ENCODE assay signal across 1 cellular context in the genomic region with DNA sequence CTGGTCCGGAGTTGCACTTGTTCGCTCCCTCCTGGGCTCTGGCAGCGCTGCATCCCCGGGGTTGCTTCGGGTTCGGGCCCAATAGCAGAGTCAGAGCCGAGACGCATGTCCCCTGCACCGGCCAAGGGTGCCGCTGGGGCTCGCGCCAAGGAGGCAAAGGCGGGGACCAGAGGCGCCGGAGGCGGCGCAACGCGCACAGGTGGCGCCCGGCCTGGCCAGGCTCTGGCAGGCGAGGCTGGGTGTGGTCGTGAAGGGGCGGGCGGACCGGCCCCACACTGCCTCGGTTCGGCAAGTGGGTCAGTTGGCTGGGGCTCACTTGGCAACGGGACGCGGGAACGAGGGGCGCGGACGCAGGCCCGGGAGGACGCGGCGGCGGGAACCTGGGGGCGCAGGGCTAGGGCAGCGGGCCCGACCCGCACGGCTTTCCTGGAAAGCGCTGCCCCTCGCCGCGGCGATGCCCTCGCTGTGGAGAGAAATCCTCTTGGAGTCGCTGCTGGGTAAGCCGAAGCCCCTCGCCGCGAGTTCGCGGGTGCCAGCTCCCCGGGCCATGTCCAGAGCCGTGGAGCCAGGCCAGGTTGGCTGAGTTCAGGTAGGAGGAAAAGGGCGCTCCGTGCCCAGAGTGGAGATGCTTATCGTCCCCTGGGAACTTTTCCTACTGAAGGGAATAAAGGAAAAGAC.
TF ChIP-seq lines count a peak whose summit lies in the region.

A gene (plus strand): TSS at position 300 of the 678 bp plus-strand sequence. CDS start 155 bp downstream, at position 455.

TF ChIP-seq in SK-N-SH, 30 proteins besides CTCF, POLR2A, EP300 and RAD21 (continued from another document):
- TF ChIP-seq, protein P1, sequence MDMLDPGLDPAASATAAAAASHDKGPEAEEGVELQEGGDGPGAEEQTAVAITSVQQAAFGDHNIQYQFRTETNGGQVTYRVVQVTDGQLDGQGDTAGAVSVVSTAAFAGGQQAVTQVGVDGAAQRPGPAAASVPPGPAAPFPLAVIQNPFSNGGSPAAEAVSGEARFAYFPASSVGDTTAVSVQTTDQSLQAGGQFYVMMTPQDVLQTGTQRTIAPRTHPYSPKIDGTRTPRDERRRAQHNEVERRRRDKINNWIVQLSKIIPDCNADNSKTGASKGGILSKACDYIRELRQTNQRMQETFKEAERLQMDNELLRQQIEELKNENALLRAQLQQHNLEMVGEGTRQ (IDR thresholded peaks at IDR 0.05; ENCODE audit: borderline replicate concordance, low read depth, low read length) = no peak
- TF ChIP-seq NFIC (IDR thresholded peaks at IDR 0.05; ENCODE audit: borderline replicate concordance) (no peak), GABPA (IDR thresholded peaks at IDR 0.05; ENCODE audit: low read depth) (no peak), MEF2A (IDR thresholded peaks at IDR 0.05; ENCODE audit: borderline replicate concordance, low read depth) (no peak)
- TF ChIP-seq, protein P2, sequence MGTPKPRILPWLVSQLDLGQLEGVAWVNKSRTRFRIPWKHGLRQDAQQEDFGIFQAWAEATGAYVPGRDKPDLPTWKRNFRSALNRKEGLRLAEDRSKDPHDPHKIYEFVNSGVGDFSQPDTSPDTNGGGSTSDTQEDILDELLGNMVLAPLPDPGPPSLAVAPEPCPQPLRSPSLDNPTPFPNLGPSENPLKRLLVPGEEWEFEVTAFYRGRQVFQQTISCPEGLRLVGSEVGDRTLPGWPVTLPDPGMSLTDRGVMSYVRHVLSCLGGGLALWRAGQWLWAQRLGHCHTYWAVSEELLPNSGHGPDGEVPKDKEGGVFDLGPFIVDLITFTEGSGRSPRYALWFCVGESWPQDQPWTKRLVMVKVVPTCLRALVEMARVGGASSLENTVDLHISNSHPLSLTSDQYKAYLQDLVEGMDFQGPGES (IDR thresholded peaks at IDR 0.05; ENCODE audit: low read depth, low read length) = no peak
